Comparison of ENCODE assay signal across 8 cellular contexts in the genomic region with DNA sequence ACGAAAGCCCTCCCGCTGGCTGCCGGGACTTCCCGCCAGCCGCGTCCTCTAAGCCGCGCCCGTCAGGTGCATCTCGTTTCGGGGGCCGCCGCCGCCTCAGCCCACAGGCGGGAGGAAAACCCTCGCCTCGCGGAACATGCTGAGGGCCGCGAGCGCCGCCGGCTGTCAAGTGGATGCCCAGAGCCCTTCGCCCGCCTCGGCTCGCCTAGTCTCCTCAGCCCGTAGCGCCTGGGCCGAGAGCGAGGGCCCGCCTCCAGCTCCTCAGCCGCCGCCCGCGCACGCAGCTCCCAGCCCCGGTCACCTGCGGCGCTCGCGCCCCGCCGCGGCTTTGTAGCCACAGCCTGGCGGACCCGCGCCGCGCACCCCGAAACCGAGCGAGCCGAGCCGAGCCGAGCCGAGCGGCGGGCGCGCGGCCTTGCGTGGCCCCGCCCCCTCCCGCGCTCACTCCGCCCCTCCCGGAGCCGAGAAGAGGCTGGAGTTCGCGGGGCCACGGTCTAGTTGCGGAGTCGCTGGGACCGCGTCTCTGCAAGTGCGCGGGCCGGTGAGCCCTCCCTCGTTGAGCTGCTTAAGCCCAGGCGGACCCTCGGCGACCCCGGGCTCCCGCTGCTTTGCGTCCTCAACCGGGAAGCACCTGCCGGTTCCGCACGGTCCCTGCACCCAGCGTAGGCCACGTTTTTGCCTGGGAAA. TPM values are rescaled to one million over a fixed set of nuclear protein-coding genes. Genes with fewer than 3 reads are reported as not detected.
A peak's percentile ranks its signal among the peaks of the same experiment; 100 is the strongest.
DNase-seq lines count a peak whose midpoint lies in the region; ATAC-seq, FAIRE-seq and TF ChIP-seq lines count a peak whose summit lies in the region.

A gene (minus strand): TSS at position 382 of the 687 bp plus-strand sequence. CDS start 450 bp downstream, outside the sequence.

- no peaks in the 10 kb centered on the region for H3K27me3 Mint-ChIP-seq in CD8-positive, alpha-beta T cell (ENCODE audit: low read depth)

- CTCF ChIA-PET in CD8-positive, alpha-beta T cell (lab: Charles Lee) = interaction anchor here (0.7 to 2.3 kb wide), 6 partner anchors 12 to 125 kb away, joined by 3 to 11 read pairs (median 4); a partner anchor contains a TSS
- CTCF ChIA-PET in endothelial cell of umbilical vein (lab: Charles Lee) = interaction anchor here (1.0 to 2.0 kb wide), 3 partner anchors 66 to 603 kb away, joined by 3 to 4 read pairs (median 3); no protein-coding TSS in a partner anchor

- peaks cover 4% of the 10 kb centered on the region for H3K36me3 Mint-ChIP-seq in CD8-positive, alpha-beta T cell

- H3K36me3 ChIP-seq in CD8-positive, alpha-beta T cell (ENCODE audit: insufficient read depth, low read length) = no peaks in the 10 kb centered on the region
- no peaks in the 10 kb centered on the region for H3K36me3 ChIP-seq in endothelial cell of umbilical vein (ENCODE audit: control insufficient read depth in 2 of 2, extremely low read depth in 1 of 2, insufficient read depth in 2 of 2, low read length in 2 of 2)

- H3K9me1 ChIP-seq in endothelial cell of umbilical vein (replicated peaks; ENCODE audit: control insufficient read depth, extremely low read depth, insufficient read depth, low read length) = no peaks in the 10 kb centered on the region

- peak within 1 kb of the TSS; percentile 32 for H3K9ac ChIP-seq in endothelial cell of umbilical vein (replicated peaks; ENCODE audit: extremely low read depth, insufficient read depth, low read length)

- DNase-seq in CD8-positive, alpha-beta T cell = peak; percentile 64 to 89 (median 74)
- DNase-seq in HK-2 (ENCODE audit: unreplicated experiment) (peak; percentile 75), NOMO-1 (lab: John Stamatoyannopoulos, UW; ENCODE audit: unreplicated experiment in 2 of 2) (peak; percentile 67 to 74), endothelial cell of umbilical vein (ENCODE audit: low read depth, low spot score) (peak; percentile 76), middle frontal gyrus (ENCODE audit: extremely low spot score, low spot score) (peak; percentile 77)
- DNase-seq in activated CD8-positive, alpha-beta memory T cell treated with anti-CD3 and anti-CD28 coated beads, Interleukin-2, amount 50 U/mL, for 4 hours = peak; percentile 82
- peak; percentile 73 to 74 for DNase-seq in stimulated activated CD8-positive, alpha-beta memory T cell treated with anti-CD3 and anti-CD28 coated beads, Interleukin-15, amount 100 ng/mL, for 48 hours (ENCODE audit: low read depth in 2 of 2)

- peak within 1 kb of the TSS; percentile 53 for H3K27ac ChIP-seq in CD8-positive, alpha-beta T cell (ENCODE audit: low read depth, low read length)
- no peak within 1 kb of the TSS for H3K27ac ChIP-seq in endothelial cell of umbilical vein (ENCODE audit: insufficient read depth, low read depth, low read length)

- TF ChIP-seq POLR2A in endothelial cell of umbilical vein (IDR thresholded peaks at IDR 0.05; ENCODE audit: low read depth, low read length) = no peak

- H3K27me3 ChIP-seq in CD8-positive, alpha-beta T cell (ENCODE audit: insufficient read depth, low read length) = no peaks in the 10 kb centered on the region
- peaks cover 21 to 34% of the 10 kb centered on the region in 2 experiments for H3K27me3 ChIP-seq in endothelial cell of umbilical vein (ENCODE audit: control insufficient read depth in 2 of 2, insufficient read depth in 2 of 2, low read length in 2 of 2)

- no peaks in the 10 kb centered on the region for H3K9me3 Mint-ChIP-seq in CD8-positive, alpha-beta T cell

- peak within 1 kb of the TSS; percentile 90 for H2AFZ ChIP-seq in endothelial cell of umbilical vein (ENCODE audit: low read depth, low read length)

- peak within 1 kb of the TSS; percentile 80 for H3K27ac Mint-ChIP-seq in CD8-positive, alpha-beta T cell

- peak within 1 kb of the TSS; percentile 93 for H3K4me3 Mint-ChIP-seq in CD8-positive, alpha-beta T cell

- no peaks in the 10 kb centered on the region for H4K20me1 ChIP-seq in endothelial cell of umbilical vein (replicated peaks; ENCODE audit: control insufficient read depth, extremely low read depth, insufficient read depth, low read length)

- peaks cover 9% of the 10 kb centered on the region for H3K4me1 ChIP-seq in CD8-positive, alpha-beta T cell (ENCODE audit: insufficient read depth, low read length)
- peaks cover 7% of the 10 kb centered on the region for H3K4me1 ChIP-seq in endothelial cell of umbilical vein (ENCODE audit: control insufficient read depth, extremely low read depth, insufficient read depth, low read length)

- peak; percentile 15 for TF ChIP-seq CTCF in CD8-positive, alpha-beta T cell (IDR thresholded peaks at IDR 0.05)
- TF ChIP-seq CTCF in endothelial cell of umbilical vein (IDR thresholded peaks at IDR 0.05; ENCODE audit: extremely low read depth in 1 of 2, insufficient read depth in 1 of 2, low read depth in 1 of 2, low read length in 2 of 2) = peak in 1 of 2 donors; percentile 26

- dilution Hi-C loops in endothelial cell of umbilical vein (cut with MboI; ENCODE audit: extremely low pct_ligation_motif_present, low sequenced_read_pairs) = no loop called here

- H3K79me2 ChIP-seq in endothelial cell of umbilical vein (ENCODE audit: control insufficient read depth, insufficient read depth, low read length) = no peaks in the 10 kb centered on the region

- FAIRE-seq in endothelial cell of umbilical vein (lab: Jason Lieb, UNC) = peak; percentile 18

- peaks cover 22% of the 10 kb centered on the region for H3K4me1 Mint-ChIP-seq in CD8-positive, alpha-beta T cell (ENCODE audit: low read depth)

- POLR2A ChIA-PET in CD8-positive, alpha-beta T cell (lab: Charles Lee) = interaction anchor here (0.8 to 2.3 kb wide), 4 partner anchors 10 to 1163 kb away, joined by 3 to 18 read pairs (median 4); a partner anchor contains a TSS
- POLR2A ChIA-PET in endothelial cell of umbilical vein (lab: Charles Lee) = no interaction called here

- H3K9me3 ChIP-seq in CD8-positive, alpha-beta T cell (ENCODE audit: low read length) = no peaks in the 10 kb centered on the region
- H3K9me3 ChIP-seq in endothelial cell of umbilical vein (replicated peaks; ENCODE audit: control insufficient read depth, insufficient read depth, low read length) = no peaks in the 10 kb centered on the region

- intact Hi-C loops in CD8-positive, alpha-beta T cell (cut with DNase I, micrococcal nuclease) = loop anchor here (1.0 to 10.0 kb wide), 6 partner anchors 32 to 784 kb away; a partner anchor contains a TSS
- intact Hi-C loops in endothelial cell of umbilical vein (cut with micrococcal nuclease) = loop anchor here (1.0 to 10.0 kb wide), 3 partner anchors 32 to 238 kb away; a partner anchor contains a TSS

- peak; percentile 86 for ATAC-seq in CD8-positive, alpha-beta T cell
- peak; percentile 90 for ATAC-seq in GM19455 (IDR thresholded peaks at IDR 0.05; ENCODE audit: unreplicated experiment)

- peak within 1 kb of the TSS; percentile 86 for H3K4me3 ChIP-seq in CD8-positive, alpha-beta T cell (ENCODE audit: low read depth, low read length)
- H3K4me3 ChIP-seq in endothelial cell of umbilical vein (replicated peaks in 1 of 3; ENCODE audit: insufficient read depth in 1 of 3, low read depth in 1 of 3, low read length in 3 of 3) = peak within 1 kb of the TSS; percentile 7 to 38 (median 35)

- BruUV-seq in endothelial cell of umbilical vein (replicated peaks; lab: Mats Ljungman, UMichigan) = no TSS peak

- H3K4me2 ChIP-seq in endothelial cell of umbilical vein (ENCODE audit: insufficient read depth, low read length) = peak within 1 kb of the TSS; percentile 60

TF ChIP-seq in endothelial cell of umbilical vein, 7 proteins besides CTCF, POLR2A, EP300 and RAD21:
- TF ChIP-seq MYC (IDR thresholded peaks at IDR 0.05; ENCODE audit: low read depth, low read length) (no peak), GATA2 (IDR thresholded peaks at IDR 0.05; ENCODE audit: insufficient read depth, insufficient read length, low read depth, low read length) (no peak), EZH2 (IDR thresholded peaks at IDR 0.05; ENCODE audit: borderline replicate concordance, low read depth, low read length, severe bottlenecking) (no peak), JUN (IDR thresholded peaks at IDR 0.05; ENCODE audit: borderline replicate concordance, insufficient read depth, insufficient read length, low read depth) (no peak), POLR2AphosphoS5 (IDR thresholded peaks at IDR 0.05; ENCODE audit: insufficient read depth, low read depth, low read length) (no peak), FOS (IDR thresholded peaks at IDR 0.05; ENCODE audit: borderline replicate concordance, insufficient read depth, low read length) (no peak)
- TF ChIP-seq, protein P1, sequence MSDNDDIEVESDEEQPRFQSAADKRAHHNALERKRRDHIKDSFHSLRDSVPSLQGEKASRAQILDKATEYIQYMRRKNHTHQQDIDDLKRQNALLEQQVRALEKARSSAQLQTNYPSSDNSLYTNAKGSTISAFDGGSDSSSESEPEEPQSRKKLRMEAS (IDR thresholded peaks at IDR 0.05; ENCODE audit: insufficient read depth, insufficient read length) = no peak

RNA-seq across cellular contexts. Expression of the gene that starts here (rescaled TPM):
- 1 to 10 TPM; 2.5 to 3.5 TPM for total RNA-seq in CD8-positive, alpha-beta T cell
- 0.09 TPM in 1 of 2 replicates, not detected in the other for total RNA-seq in endothelial cell of umbilical vein
- polyA plus RNA-seq in endothelial cell of umbilical vein = 0.06 TPM in 1 of 2 replicates, not detected in the other
- 0.01 TPM in 2 replicates for polyA plus RNA-seq in endothelial cell of umbilical vein (2011; cell fraction: cytosol; rRNA removed)
- 0.06 TPM in 1 of 2 replicates, not detected in the other for polyA plus RNA-seq in endothelial cell of umbilical vein (2011; cell fraction: nucleus; rRNA removed)
- polyA plus RNA-seq in endothelial cell of umbilical vein (2012) = 0.04 and 0.05 TPM in 2 replicates
- not detected in 2 replicates for polyA minus RNA-seq in endothelial cell of umbilical vein
- 0.61 TPM for polyA minus RNA-seq in endothelial cell of umbilical vein (2011; cell fraction: cytosol; rRNA and poly(A)+ RNA removed)
- 0.29 TPM in 1 of 2 replicates, not detected in the other for polyA minus RNA-seq in endothelial cell of umbilical vein (2011; cell fraction: nucleus; rRNA and poly(A)+ RNA removed)

Comparison
In these comparisons a context has a peak if more than half of its experiments do, and no peak if none do; other contexts are left out.
1. Peak in DNase-seq, H3K4me3 ChIP-seq, H3K9ac ChIP-seq and H3K4me2 ChIP-seq in endothelial cell of umbilical vein; RNA of the gene not detected or under 1 TPM.